ENCODE assay signal across 20 cellular contexts in the genomic region with DNA sequence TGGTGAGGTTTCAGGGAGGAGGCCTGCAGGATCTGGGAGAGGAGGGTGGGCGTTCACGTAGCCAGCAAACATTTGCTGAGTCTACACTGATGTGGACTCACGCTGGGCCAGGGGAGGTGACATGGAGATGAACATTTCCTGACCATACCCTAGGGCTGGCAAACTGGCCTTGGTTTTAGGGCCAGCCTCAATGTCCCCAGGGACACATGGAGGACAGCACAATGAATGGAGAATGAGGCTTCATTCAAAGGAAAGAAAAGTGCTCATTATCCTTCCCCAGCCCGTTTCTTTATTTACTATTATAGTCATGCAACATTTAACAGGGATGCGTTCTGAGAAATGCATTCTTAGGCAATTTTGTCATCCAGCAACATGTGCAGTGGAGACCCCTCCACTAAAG. TPM values are rescaled to one million over a fixed set of nuclear protein-coding genes. Genes with fewer than 3 reads are reported as not detected.
DNase-seq lines count a peak whose midpoint lies in the region; TF ChIP-seq lines count a peak whose summit lies in the region.
"Had no signal": no experiment of that assay in that cellular context is flagged by ENCODE, and none has a peak within 500 bp of the region (broad histone marks: within the 10 kb centered on the region; RNA-seq: fewer than 3 reads in every experiment).

No MANE protein-coding gene starts in this region.

- H3K9ac ChIP-seq in mesendoderm (ENCODE audit: low read length), result no peak overlapping the region
- H3K9ac ChIP-seq: BLaER1, GM23248 had no signal

- H3K79me1 ChIP-seq in mesendoderm (ENCODE audit: low read length), result no peaks in the 10 kb centered on the region

- no peaks in the 10 kb centered on the region for H3K79me2 ChIP-seq in osteoblast (ENCODE audit: insufficient read depth, low read length)
- H3K79me2 ChIP-seq in mesendoderm (ENCODE audit: control insufficient read depth, insufficient read depth, low read length), result no peaks in the 10 kb centered on the region

- H2AK5ac ChIP-seq in mesendoderm (ENCODE audit: low read length), result no peak overlapping the region

- in situ Hi-C loops in SK-MEL-5 (cut with HindIII; ENCODE audit: low pct_unique_long_range_greater_than_20kb, low sequenced_read_pairs), result no loop called here

- no peaks in the 10 kb centered on the region for H3K36me3 ChIP-seq in HEK293 (ENCODE audit: control insufficient read depth in 2 of 2, insufficient read depth in 1 of 2, low read length in 2 of 2)
- no peaks in the 10 kb centered on the region for H3K36me3 ChIP-seq in osteoblast (ENCODE audit: insufficient read depth, low read length)
- no peaks in the 10 kb centered on the region for H3K36me3 ChIP-seq in mesendoderm (ENCODE audit: control insufficient read depth, insufficient read depth, low read length)
- H3K36me3 ChIP-seq: BLaER1 had no signal

- H3K4me3 ChIP-seq in HEK293 (ENCODE audit: low read depth, low read length), result no peak overlapping the region
- no peak overlapping the region for H3K4me3 ChIP-seq in osteoblast (ENCODE audit: insufficient read depth, low read length)
- H3K4me3 ChIP-seq in mesendoderm (ENCODE audit: low read length), result no peak overlapping the region
- H3K4me3 ChIP-seq: BLaER1, GM12878, GM23248 had no signal

- H3K27ac ChIP-seq in HEK293 (ENCODE audit: extremely low read depth, low read depth, low read length) (no peak overlapping the region), osteoblast (ENCODE audit: low read depth, low read length) (no peak overlapping the region), mesendoderm (ENCODE audit: low read depth, low read length) (no peak overlapping the region)
- H3K27ac ChIP-seq: BLaER1, C4-2B, GM23248 had no signal

- no peak overlapping the region for H3K18ac ChIP-seq in mesendoderm (ENCODE audit: low read length)

- TF ChIP-seq CTCF in HEK293 (tag by site-specific recombination; IDR thresholded peaks at IDR 0.05), result no peak
- no peak for TF ChIP-seq CTCF in osteoblast (IDR thresholded peaks at IDR 0.05; ENCODE audit: extremely low read depth, low read depth, low read length)

- no CpG with 5 or more reads among the region's 5 CpGs for WGBS in mesendoderm (ENCODE audit: extremely low coverage, insufficient coverage, low lambda C conversion rate)

- POLR2A ChIA-PET in HEK293 (lab: Yijun Ruan, JAX), result no interaction called here

- no peaks in the 10 kb centered on the region for H3K9me3 ChIP-seq in HEK293 (ENCODE audit: control insufficient read depth, insufficient read depth, low read depth, low read length)
- no peaks in the 10 kb centered on the region for H3K9me3 ChIP-seq in osteoblast (ENCODE audit: low read depth, low read length)
- H3K9me3 ChIP-seq: BLaER1 had no signal

- H3K4me1 ChIP-seq in HEK293 (ENCODE audit: control insufficient read depth, insufficient read depth, low read length) (no peaks in the 10 kb centered on the region), osteoblast (ENCODE audit: insufficient read depth, low read length) (peaks cover 19% of the 10 kb centered on the region), mesendoderm (ENCODE audit: control insufficient read depth, low read depth, low read length) (no peaks in the 10 kb centered on the region)
- H3K4me1 ChIP-seq: BLaER1 had no signal

- no peak overlapping the region for H3K56ac ChIP-seq in mesendoderm (ENCODE audit: low read length)

- no peak overlapping the region for H3K23ac ChIP-seq in mesendoderm (ENCODE audit: low read length)

- H3K4me2 ChIP-seq in osteoblast (ENCODE audit: insufficient read depth, low read length) (no peak overlapping the region), mesendoderm (ENCODE audit: low read length) (no peak overlapping the region)
- H3K4me2 ChIP-seq: BLaER1 had no signal

- H2BK15ac ChIP-seq in mesendoderm (replicated peaks; ENCODE audit: low read depth), result no peak overlapping the region

- no peak overlapping the region for H3K4ac ChIP-seq in mesendoderm (ENCODE audit: low read depth, low read length)

- no peak overlapping the region for H4K5ac ChIP-seq in mesendoderm (ENCODE audit: low read length)

- no peak overlapping the region for H2BK5ac ChIP-seq in mesendoderm (ENCODE audit: low read length)

- CTCF ChIA-PET in HEK293 (lab: Yijun Ruan, JAX), result interaction anchor here (0.5 kb wide), 1 partner anchor 228 kb away, joined by 5 read pairs; no protein-coding TSS in a partner anchor

- DNase-seq in COLO829 (ENCODE audit: low spot score) (peak; percentile 70), SK-MEL-5 (ENCODE audit: low read depth, low spot score) (peak; percentile 50), osteoblast (ENCODE audit: insufficient read length, low spot score, missing footprints) (no peak), mesendoderm (no peak), dermis blood vessel endothelial cell (no peak)
- DNase-seq: CD4-positive, CD25-positive, alpha-beta regulatory T cell; CD8-positive, alpha-beta T cell; DMS 273 treated with DMSO at 0.1 percent for 48 hours; DMS79; EL; GDM1; GM23248; H9 had no signal

- H4K20me1 ChIP-seq in osteoblast (ENCODE audit: insufficient read depth, low read length), result no peaks in the 10 kb centered on the region
- H4K20me1 ChIP-seq: BLaER1 had no signal

- peaks cover 4% of the 10 kb centered on the region for H3K27me3 ChIP-seq in osteoblast (ENCODE audit: insufficient read depth, low read length)
- H3K27me3 ChIP-seq in mesendoderm (ENCODE audit: insufficient read depth, low read length, poor library complexity), result no peaks in the 10 kb centered on the region
- H3K27me3 ChIP-seq: BLaER1 had no signal

- no peak overlapping the region for H2BK120ac ChIP-seq in mesendoderm (ENCODE audit: low read depth, low read length)

- H2AFZ ChIP-seq in osteoblast (ENCODE audit: low read length), result peak overlapping the region; percentile 26
- H2AFZ ChIP-seq: GM23248 had no signal

- no peak overlapping the region for H4K8ac ChIP-seq in mesendoderm (ENCODE audit: low read depth, low read length)

TF ChIP-seq in HEK293, 187 proteins besides CTCF, POLR2A, EP300 and RAD21:
- TF ChIP-seq ZNF664 (tag by site-specific recombination; IDR thresholded peaks at IDR 0.05) (peak; percentile 70), PRDM10 (tag by site-specific recombination; IDR thresholded peaks at IDR 0.05) (0 out of 2 replicates have a peak, but pooled peaks have one; percentile 21)
- TF ChIP-seq, protein P1, sequence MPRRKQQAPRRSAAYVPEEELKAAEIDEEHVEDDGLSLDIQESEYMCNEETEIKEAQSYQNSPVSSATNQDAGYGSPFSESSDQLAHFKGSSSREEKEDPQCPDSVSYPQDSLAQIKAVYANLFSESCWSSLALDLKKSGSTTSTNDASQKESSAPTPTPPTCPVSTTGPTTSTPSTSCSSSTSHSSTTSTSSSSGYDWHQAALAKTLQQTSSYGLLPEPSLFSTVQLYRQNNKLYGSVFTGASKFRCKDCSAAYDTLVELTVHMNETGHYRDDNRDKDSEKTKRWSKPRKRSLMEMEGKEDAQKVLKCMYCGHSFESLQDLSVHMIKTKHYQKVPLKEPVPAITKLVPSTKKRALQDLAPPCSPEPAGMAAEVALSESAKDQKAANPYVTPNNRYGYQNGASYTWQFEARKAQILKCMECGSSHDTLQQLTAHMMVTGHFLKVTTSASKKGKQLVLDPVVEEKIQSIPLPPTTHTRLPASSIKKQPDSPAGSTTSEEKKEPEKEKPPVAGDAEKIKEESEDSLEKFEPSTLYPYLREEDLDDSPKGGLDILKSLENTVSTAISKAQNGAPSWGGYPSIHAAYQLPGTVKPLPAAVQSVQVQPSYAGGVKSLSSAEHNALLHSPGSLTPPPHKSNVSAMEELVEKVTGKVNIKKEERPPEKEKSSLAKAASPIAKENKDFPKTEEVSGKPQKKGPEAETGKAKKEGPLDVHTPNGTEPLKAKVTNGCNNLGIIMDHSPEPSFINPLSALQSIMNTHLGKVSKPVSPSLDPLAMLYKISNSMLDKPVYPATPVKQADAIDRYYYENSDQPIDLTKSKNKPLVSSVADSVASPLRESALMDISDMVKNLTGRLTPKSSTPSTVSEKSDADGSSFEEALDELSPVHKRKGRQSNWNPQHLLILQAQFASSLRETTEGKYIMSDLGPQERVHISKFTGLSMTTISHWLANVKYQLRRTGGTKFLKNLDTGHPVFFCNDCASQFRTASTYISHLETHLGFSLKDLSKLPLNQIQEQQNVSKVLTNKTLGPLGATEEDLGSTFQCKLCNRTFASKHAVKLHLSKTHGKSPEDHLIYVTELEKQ (tag by site-specific recombination; IDR thresholded peaks at IDR 0.05; ENCODE audit: borderline replicate concordance), result no peak

RNA-seq across cellular contexts. Expression of gene ACAN, which starts 26.8 kb away (rescaled TPM):
- 0.77 and 1.6 TPM in 2 replicates for total RNA-seq in SK-MEL-5 (2014; rRNA removed; shearing (Covaris generic))
- polyA plus RNA-seq in SK-MEL-5 (2015; cell fraction: cytosol; rRNA removed), result 4.8 and 7.0 TPM in 2 replicates
- polyA plus RNA-seq in SK-MEL-5 (2015; cell fraction: nucleus; rRNA removed), result 2.4 and 2.7 TPM in 2 replicates
- total RNA-seq in osteoblast, result 4.7 and 12.7 TPM in 2 replicates
- polyA plus RNA-seq in mesendoderm (2013, experiment 1 of 2), result 0.10 TPM
- polyA plus RNA-seq in mesendoderm (2013, experiment 2 of 2), result 0.18 TPM
- total RNA-seq in dermis blood vessel endothelial cell, result 0.23 and 1.2 TPM in 2 replicates
- total RNA-seq: A172; A673; B cell; CD4-positive, CD25-positive, alpha-beta regulatory T cell; CD8-positive, alpha-beta T cell; GM12878; GM23248 had no signal
- polyA plus RNA-seq: GM12878, GM23248 had no signal

Comparison
In these comparisons a context has a peak if more than half of its experiments do, and no peak if none do; other contexts are left out.
1. DNase-seq: peak in COLO829 (single experiment) and SK-MEL-5 (single experiment); none in osteoblast (single experiment), mesendoderm (single experiment) and dermis blood vessel endothelial cell (single experiment).